8 cellular contexts compared by ENCODE assay signal in the genomic region with DNA sequence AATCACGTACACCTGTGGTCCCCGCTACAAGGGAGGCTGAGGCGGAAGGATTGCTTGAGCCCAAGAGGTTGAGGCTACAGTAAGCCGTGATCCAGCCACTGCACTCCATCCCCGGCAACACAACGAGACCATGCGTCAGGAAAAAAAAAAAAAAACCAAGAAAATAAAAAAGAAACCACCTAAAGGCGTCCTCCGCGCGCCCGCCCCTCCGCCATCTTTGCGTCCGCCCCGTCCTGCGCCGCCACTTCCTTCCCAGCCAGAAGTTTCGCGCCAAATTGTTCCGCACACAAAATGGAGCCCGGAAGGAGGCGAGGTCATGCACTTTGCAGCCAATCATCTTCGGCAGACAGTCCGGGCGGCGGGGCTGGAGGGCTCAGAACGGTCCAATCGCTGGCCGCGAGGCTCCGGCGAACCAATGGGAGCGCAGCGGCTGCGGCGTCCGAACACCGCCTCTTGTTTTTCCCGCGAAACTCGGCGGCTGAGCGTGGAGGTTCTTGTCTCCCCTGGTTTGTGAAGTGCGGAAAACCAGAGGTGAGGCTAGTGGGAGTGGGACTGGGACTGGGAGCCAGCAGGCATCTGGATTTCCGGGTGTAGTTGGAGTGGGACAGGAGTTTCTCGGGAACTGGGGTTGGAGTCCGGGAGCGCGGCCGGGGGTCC. TPM values are rescaled to one million over a fixed set of nuclear protein-coding genes. Genes with fewer than 3 reads are reported as not detected.
A peak's percentile ranks its signal among the peaks of the same experiment; 100 is the strongest.
DNase-seq lines count a peak whose midpoint lies in the region; ATAC-seq and TF ChIP-seq lines count a peak whose summit lies in the region.

MCM5 (plus strand) TSS at position 463 of the 657 bp plus-strand sequence. CDS start 299 bp downstream, outside the sequence.

- H3K4me3 ChIP-seq in thoracic aorta, result peak within 1 kb of the TSS; percentile 96

- peaks cover 45 to 52% of the 10 kb centered on the region in 2 donors for H3K36me3 Mint-ChIP-seq in activated naive CD4-positive, alpha-beta T cell treated with anti-CD3 and anti-CD28 coated beads, Interleukin-2, amount 50 U/mL, for 72 hours

- peak within 1 kb of the TSS; percentile 96 to 100 for H3K27ac Mint-ChIP-seq in activated naive CD4-positive, alpha-beta T cell treated with anti-CD3 and anti-CD28 coated beads, Interleukin-2, amount 50 U/mL, for 72 hours

- peak; percentile 94 for DNase-seq in GM04504 (ENCODE audit: low read depth)
- DNase-seq in NCI-H1092 (lab: John Stamatoyannopoulos, UW), result peak; percentile 97
- peak; percentile 98 for DNase-seq in SKM-1 (lab: John Stamatoyannopoulos, UW; ENCODE audit: unreplicated experiment)
- peak; percentile 95 to 98 for DNase-seq in activated naive CD4-positive, alpha-beta T cell treated with anti-CD3 and anti-CD28 coated beads, Interleukin-2, amount 50 U/mL, for 72 hours (ENCODE audit: low spot score in 2 of 2)
- peak; percentile 97 for DNase-seq in glomerular visceral epithelial cell (ENCODE audit: extremely low spot score)
- DNase-seq in omental fat pad (ENCODE audit: low spot score), result peak; percentile 92
- peak; percentile 97 for DNase-seq in thoracic aorta (ENCODE audit: low spot score)

- ATAC-seq in HG02571 (IDR thresholded peaks at IDR 0.05; ENCODE audit: unreplicated experiment) (peak; percentile 94), omental fat pad (ENCODE audit: low FRiP score) (peak; percentile 91), thoracic aorta (ENCODE audit: insufficient number of reproducible peaks, low FRiP score, low read depth) (peak; percentile 96)
- ATAC-seq in activated naive CD4-positive, alpha-beta T cell treated with anti-CD3 and anti-CD28 coated beads, Interleukin-2, amount 50 U/mL, for 72 hours, result peak; percentile 100

- peaks cover 5% of the 10 kb centered on the region for H3K36me3 ChIP-seq in thoracic aorta

- TF ChIP-seq CTCF in omental fat pad (IDR thresholded peaks at IDR 0.05), result no peak
- no peak for TF ChIP-seq CTCF in thoracic aorta (IDR thresholded peaks at IDR 0.05)

- no peaks in the 10 kb centered on the region for H3K9me3 Mint-ChIP-seq in activated naive CD4-positive, alpha-beta T cell treated with anti-CD3 and anti-CD28 coated beads, Interleukin-2, amount 50 U/mL, for 72 hours

- no peaks in the 10 kb centered on the region for H3K27me3 ChIP-seq in thoracic aorta (replicated peaks; ENCODE audit: insufficient read depth)

- peaks cover 4 to 15% of the 10 kb centered on the region in 2 donors for H3K4me1 ChIP-seq in thoracic aorta (ENCODE audit: control insufficient read depth in 1 of 2, low read depth in 2 of 2)

- peak within 1 kb of the TSS; percentile 21 to 52 for H3K27ac ChIP-seq in thoracic aorta

- no peaks in the 10 kb centered on the region for H3K9me3 ChIP-seq in thoracic aorta

RNA-seq across cellular contexts. Expression of gene MCM5, which starts in this region (rescaled TPM):
- total RNA-seq in activated naive CD4-positive, alpha-beta T cell treated with anti-CD3 and anti-CD28 coated beads, Interleukin-2, amount 50 U/mL, for 72 hours, result 100 to 1,000 TPM; 157 to 310 TPM
- total RNA-seq in omental fat pad (10 to 100 TPM; 10.5 to 22.5 (median 13.9) TPM), thoracic aorta (10 to 100 TPM; 18.1 to 53.1 TPM)

Comparison
In these comparisons a context has a peak if more than half of its experiments do, and no peak if none do; other contexts are left out.
1. Peak in every context shown above with its lines: DNase-seq, ATAC-seq, H3K4me3 ChIP-seq and H3K27ac ChIP-seq.